In the genomic region with DNA sequence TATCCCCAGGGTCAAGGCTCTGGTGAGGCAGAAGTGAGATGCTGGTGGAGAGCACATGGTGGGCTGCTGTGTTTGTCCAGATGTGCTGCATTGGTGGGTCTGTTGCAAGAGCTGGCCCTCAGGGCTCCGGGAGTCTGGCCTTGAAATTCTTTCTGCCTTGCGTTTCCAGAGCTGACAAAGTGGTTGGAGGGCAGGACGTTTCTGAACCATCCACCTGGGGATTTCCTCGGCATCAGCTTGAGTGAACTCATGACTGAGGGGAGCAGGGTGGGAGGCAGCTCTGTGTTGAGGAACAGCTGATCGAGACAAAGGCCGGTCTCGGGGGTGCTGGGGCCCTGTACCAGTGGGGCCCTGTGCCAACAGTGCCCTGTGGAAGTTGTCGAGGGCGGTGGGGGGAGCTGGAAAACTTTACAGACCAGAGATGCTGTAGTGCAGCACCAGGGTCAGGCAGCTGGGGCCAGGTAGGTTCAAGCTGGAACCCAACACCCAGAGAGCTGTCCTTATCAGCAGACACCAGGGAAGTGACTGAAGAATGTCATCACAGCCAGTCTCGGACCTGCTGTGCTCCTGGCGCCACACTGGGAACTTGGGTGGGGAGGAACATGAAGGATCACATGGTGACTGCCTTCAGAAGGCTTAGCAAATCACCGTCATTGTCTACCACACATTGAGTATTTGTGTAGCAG, we compare ENCODE assay signal across 10 cellular contexts. TPM values are rescaled to one million over a fixed set of nuclear protein-coding genes. Genes with fewer than 3 reads are reported as not detected.
DNase-seq lines count a peak whose midpoint lies in the region; ATAC-seq and TF ChIP-seq lines count a peak whose summit lies in the region.
"Had no signal": no experiment of that assay in that cellular context is flagged by ENCODE, and none has a peak within 500 bp of the region (broad histone marks: within the 10 kb centered on the region; RNA-seq: fewer than 3 reads in every experiment).

No MANE protein-coding gene starts in this region.

- WGBS in gastroesophageal sphincter (ENCODE audit: low coverage in 1 of 2), 2 donors: 70 to 79% methylated on average over 2 to 4 of the region's 12 CpGs
- 57 to 76% methylated on average over 12 of the region's 12 CpGs for WGBS in sigmoid colon, 2 donors

- DNase-seq in ELF-1 (ENCODE audit: low read depth, low spot score) (peak; percentile 71), sigmoid colon (peak; percentile 74), NCI-H446 treated with DMSO at 0.1 percent for 48 hours (lab: John Stamatoyannopoulos, UW) (no peak), T-helper 17 cell (no peak)
- DNase-seq: DND-41, NCI-H1092 treated with DMSO at 0.1 percent for 48 hours had no signal

- H3K27me3 Mint-ChIP-seq in T-helper 17 cell: peaks cover 27% of the 10 kb centered on the region

- peak overlapping the region in 1 of 2 donors; percentile 84 for H3K4me3 ChIP-seq in gastroesophageal sphincter
- no peak overlapping the region for H3K4me3 ChIP-seq in sigmoid colon

- no peak for TF ChIP-seq CTCF in VCaP (conservative IDR thresholded peaks at IDR 0.05)
- no peak for TF ChIP-seq CTCF in gastroesophageal sphincter (IDR thresholded peaks at IDR 0.05)
- TF ChIP-seq CTCF in sigmoid colon (IDR thresholded peaks at IDR 0.05): no peak

- TF ChIP-seq POLR2A in gastroesophageal sphincter (IDR thresholded peaks at IDR 0.05): no peak
- TF ChIP-seq POLR2A in sigmoid colon (IDR thresholded peaks at IDR 0.05): no peak

- H3K4me1 ChIP-seq in gastroesophageal sphincter: peaks cover 0 to 69% (median 2%) of the 10 kb centered on the region in 3 donors
- peaks cover 0 to 20% (median 15%) of the 10 kb centered on the region in 4 donors for H3K4me1 ChIP-seq in sigmoid colon

- H3K27ac ChIP-seq in VCaP: peak overlapping the region; percentile 95
- peak overlapping the region in 2 of 4 donors; percentile 48 to 53 for H3K27ac ChIP-seq in gastroesophageal sphincter
- peak overlapping the region in 2 of 4 donors; percentile 22 to 46 for H3K27ac ChIP-seq in sigmoid colon

- ATAC-seq in gastroesophageal sphincter: peak; percentile 16
- no peak for ATAC-seq in T-helper 17 cell
- ATAC-seq in GM21515 (IDR thresholded peaks at IDR 0.05; ENCODE audit: unreplicated experiment): no peak
- ATAC-seq in HG03439 (IDR thresholded peaks at IDR 0.05; ENCODE audit: unreplicated experiment): no peak

- H3K9me3 ChIP-seq in gastroesophageal sphincter: no peaks in the 10 kb centered on the region
- H3K9me3 ChIP-seq in sigmoid colon: no peaks in the 10 kb centered on the region
- no peaks in the 10 kb centered on the region for H3K9me3 ChIP-seq in T-helper 17 cell (ENCODE audit: control insufficient read depth, low read length, poor library complexity, severe bottlenecking)

- H3K36me3 Mint-ChIP-seq in T-helper 17 cell (ENCODE audit: low read depth): no peaks in the 10 kb centered on the region

- no peak overlapping the region for H3K27ac Mint-ChIP-seq in T-helper 17 cell

- TF ChIP-seq EP300 in gastroesophageal sphincter (IDR thresholded peaks at IDR 0.05) (no peak), sigmoid colon (IDR thresholded peaks at IDR 0.05) (no peak)

- H3K36me3 ChIP-seq in gastroesophageal sphincter (no peaks in the 10 kb centered on the region), sigmoid colon (no peaks in the 10 kb centered on the region)

- intact Hi-C loops in sigmoid colon (cut with DNase I): no loop called here

- no peaks in the 10 kb centered on the region for H3K27me3 ChIP-seq in gastroesophageal sphincter
- no peaks in the 10 kb centered on the region for H3K27me3 ChIP-seq in sigmoid colon

- H3K4me3 Mint-ChIP-seq in T-helper 17 cell: no peak overlapping the region

- H3K4me1 Mint-ChIP-seq in T-helper 17 cell: no peaks in the 10 kb centered on the region

RNA-seq across cellular contexts. Expression of gene TSKU, which starts 4.9 kb away (rescaled TPM):
- 10 to 100 TPM; 23.5 to 53.7 (median 38.2) TPM for total RNA-seq in gastroesophageal sphincter
- 10 to 100 TPM; 12.8 to 20.8 (median 20.4) TPM for total RNA-seq in sigmoid colon
- polyA plus RNA-seq in sigmoid colon: 10 to 100 TPM; 16.2 to 24.6 (median 23.4) TPM
- not detected for total RNA-seq in T-helper 17 cell

Comparison
In these comparisons a context has a peak if more than half of its experiments do, and no peak if none do; other contexts are left out.
1. DNase-seq: peak in ELF-1 (single experiment) and sigmoid colon (single experiment); none in NCI-H446 treated with DMSO at 0.1 percent for 48 hours (single experiment) and T-helper 17 cell (0 of 3).
2. RNA of gene TSKU, which starts 4.9 kb away (total RNA-seq): 23.5 to 53.7 TPM in gastroesophageal sphincter and 12.8 to 20.8 TPM in sigmoid colon; not detected in T-helper 17 cell; every median in the first group is over 10 times any median in the second.